In the genomic region with DNA sequence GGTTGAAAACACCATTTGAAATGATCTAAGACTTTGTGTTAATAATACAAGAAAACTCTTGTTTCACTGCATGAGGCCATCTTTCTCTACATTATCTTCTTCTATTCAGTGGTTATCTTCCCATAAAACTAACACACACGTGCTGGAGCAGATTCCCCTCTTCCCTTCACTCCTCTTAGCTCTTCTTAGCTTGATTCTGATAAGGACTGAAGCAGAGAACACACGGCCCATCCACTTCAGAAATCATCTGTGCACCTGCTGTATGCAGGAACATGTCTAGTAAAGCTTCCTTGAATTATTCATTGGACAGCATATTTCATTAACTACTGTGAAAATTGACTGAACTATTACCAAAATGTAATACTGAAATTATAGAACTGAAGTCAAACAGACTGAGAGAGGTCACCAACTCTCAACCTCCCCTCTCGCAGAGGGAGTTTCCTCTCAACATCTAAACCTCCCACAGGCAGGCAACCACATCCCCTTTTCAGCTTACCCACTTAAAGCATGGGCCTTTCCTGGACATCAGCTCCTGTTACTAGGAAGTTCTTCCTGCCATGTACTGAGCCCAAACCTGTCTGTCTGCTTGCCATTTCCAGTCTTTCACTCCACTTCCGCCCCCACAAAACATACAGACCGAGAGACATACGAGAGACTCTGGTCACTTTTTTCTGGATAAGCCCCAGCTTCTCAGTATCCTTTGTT, we compare ENCODE assay signal across 8 cellular contexts.
DNase-seq lines count a peak whose midpoint lies in the region; ATAC-seq and TF ChIP-seq lines count a peak whose summit lies in the region.

No MANE protein-coding gene starts in this region.

- CTCF ChIA-PET in IMR-90 (lab: Yijun Ruan, JAX) = no interaction called here

- H3K4me1 Mint-ChIP-seq in activated naive CD8-positive, alpha-beta T cell treated with anti-CD3 and anti-CD28 coated beads for 36 hours = peaks cover 20% of the 10 kb centered on the region

- no peak overlapping the region for H3K14ac ChIP-seq in IMR-90 (replicated peaks; ENCODE audit: low read depth, low read length)

- H3K4me3 ChIP-seq in IMR-90 (ENCODE audit: insufficient read depth, low read depth, low read length) (no peak overlapping the region), prostate gland (no peak overlapping the region)

- no peak overlapping the region for H4K8ac ChIP-seq in IMR-90 (ENCODE audit: low read depth in 2 of 2, low read length in 2 of 2)

- no peak overlapping the region for H2AK9ac ChIP-seq in IMR-90 (replicated peaks; ENCODE audit: low read depth, low read length, poor library complexity)

- H3K56ac ChIP-seq in IMR-90 (ENCODE audit: extremely low read depth, insufficient read depth, low read length) = no peak overlapping the region

- dilution Hi-C loops in IMR-90 (cut with HindIII; ENCODE audit: low sequenced_read_pairs, unreplicated experiment) = no loop called here

- peak overlapping the region; percentile 2; the same call in 1 of the 2 replicates for H4K91ac ChIP-seq in IMR-90 (ENCODE audit: insufficient read depth, low read depth, low read length)

- DNase-seq in GM13976 (ENCODE audit: low spot score) (peak; percentile 75), IMR-90 (no peak), foreskin keratinocyte (no peak), prostate gland (ENCODE audit: low spot score) (no peak), AG20443 (ENCODE audit: low spot score) (no peak)
- peak; percentile 59 for DNase-seq in activated naive CD8-positive, alpha-beta T cell treated with anti-CD3 and anti-CD28 coated beads for 36 hours

- no peak overlapping the region for H3K23ac ChIP-seq in IMR-90 (ENCODE audit: low read depth, low read length)

- no peaks in the 10 kb centered on the region for H3K36me3 ChIP-seq in IMR-90 (ENCODE audit: control insufficient read depth, insufficient read depth, low read length)
- no peaks in the 10 kb centered on the region for H3K36me3 ChIP-seq in prostate gland

- no peak for TF ChIP-seq RAD21 in IMR-90 (IDR thresholded peaks at IDR 0.05; ENCODE audit: low read length)

- no peak overlapping the region for H4K5ac ChIP-seq in IMR-90 (ENCODE audit: low read depth, low read length)

- peak overlapping the region; percentile 85 for H3K27ac Mint-ChIP-seq in activated naive CD8-positive, alpha-beta T cell treated with anti-CD3 and anti-CD28 coated beads for 36 hours

- no peak overlapping the region for H3K4ac ChIP-seq in IMR-90 (ENCODE audit: low read depth, low read length)

- no peaks in the 10 kb centered on the region for H4K20me1 ChIP-seq in IMR-90 (ENCODE audit: insufficient read depth, low read length)

- TF ChIP-seq POLR2A in IMR-90 (IDR thresholded peaks at IDR 0.05; ENCODE audit: low read depth, low read length) = no peak
- TF ChIP-seq POLR2A in prostate gland (IDR thresholded peaks at IDR 0.05) = no peak

- in situ Hi-C loops in GM13976 (cut with MboI; ENCODE audit: low sequenced_read_pairs, unreplicated experiment) = no loop called here
- in situ Hi-C loops in IMR-90 (cut with MboI; ENCODE audit: low sequenced_read_pairs) = no loop called here

- H3K9me3 ChIP-seq in IMR-90 (ENCODE audit: control insufficient read depth, insufficient read depth, low read length) (no peaks in the 10 kb centered on the region), prostate gland (no peaks in the 10 kb centered on the region)

- H3K9ac ChIP-seq in IMR-90 (ENCODE audit: low read depth, low read length) = no peak overlapping the region

- no peaks in the 10 kb centered on the region for H3K27me3 Mint-ChIP-seq in activated naive CD8-positive, alpha-beta T cell treated with anti-CD3 and anti-CD28 coated beads for 36 hours

- no peak overlapping the region for H3K27ac ChIP-seq in IMR-90 (ENCODE audit: insufficient read depth, low read length)
- no peak overlapping the region for H3K27ac ChIP-seq in foreskin keratinocyte
- no peak overlapping the region for H3K27ac ChIP-seq in prostate gland

- TF ChIP-seq CTCF in GM13976 (IDR thresholded peaks at IDR 0.05; ENCODE audit: borderline replicate concordance, control extremely low read depth, extremely low read depth, insufficient read depth, missing control alignments) = no peak
- no peak for TF ChIP-seq CTCF in IMR-90 (conservative IDR thresholded peaks at IDR 0.05; ENCODE audit: low read depth, low read length)
- TF ChIP-seq CTCF in foreskin keratinocyte (conservative IDR thresholded peaks at IDR 0.05) = no peak
- TF ChIP-seq CTCF in prostate gland (IDR thresholded peaks at IDR 0.05) = no peak

- peak; percentile 97 for ATAC-seq in GM21529 (IDR thresholded peaks at IDR 0.05; ENCODE audit: unreplicated experiment)
- no peak for ATAC-seq in IMR-90 (ENCODE audit: low read depth)
- ATAC-seq in foreskin keratinocyte = no peak
- no peak for ATAC-seq in SK-N-SH treated with all-trans-retinoic acid at 6 μM for 48 hours

- no peak overlapping the region for H2BK20ac ChIP-seq in IMR-90 (ENCODE audit: low read depth, low read length)

- no peak overlapping the region for H3K18ac ChIP-seq in IMR-90 (ENCODE audit: low read depth, low read length)

- H3K4me2 ChIP-seq in IMR-90 (ENCODE audit: low read depth, low read length) = no peak overlapping the region

- peaks cover 8% of the 10 kb centered on the region for H3K9me3 Mint-ChIP-seq in activated naive CD8-positive, alpha-beta T cell treated with anti-CD3 and anti-CD28 coated beads for 36 hours

- no peaks in the 10 kb centered on the region for H3K79me1 ChIP-seq in IMR-90 (ENCODE audit: low read depth in 1 of 2, low read length in 2 of 2)

- no peak overlapping the region; the same call in 2 of the 3 replicates for H2BK15ac ChIP-seq in IMR-90 (ENCODE audit: low read depth, low read length)

- 0 out of 2 replicates have a peak overlapping the region, but pooled peaks have one; percentile 5 for H2BK120ac ChIP-seq in IMR-90 (ENCODE audit: low read depth, low read length)

- intact Hi-C loops in IMR-90 (cut with micrococcal nuclease) = no loop called here
- intact Hi-C loops in prostate gland (cut with DNase I) = no loop called here

- H3K4me1 ChIP-seq in IMR-90 (ENCODE audit: control insufficient read depth, insufficient read depth, low read length) = peaks cover 7% of the 10 kb centered on the region
- peaks cover 13% of the 10 kb centered on the region for H3K4me1 ChIP-seq in foreskin keratinocyte
- H3K4me1 ChIP-seq in prostate gland (replicated peaks) = no peaks in the 10 kb centered on the region

- no peak overlapping the region for H2AFZ ChIP-seq in IMR-90 (replicated peaks; ENCODE audit: low read length, poor library complexity)

- H3K27me3 ChIP-seq in IMR-90 (ENCODE audit: control insufficient read depth, insufficient read depth, low read length) (peaks cover 10% of the 10 kb centered on the region; the same call in 1 of the 2 replicates), foreskin keratinocyte (no peaks in the 10 kb centered on the region), prostate gland (replicated peaks; ENCODE audit: insufficient read depth) (no peaks in the 10 kb centered on the region)

- no TSS peak for BruUV-seq in IMR-90 (replicated peaks; lab: Mats Ljungman, UMichigan)

- no peak overlapping the region for H2BK5ac ChIP-seq in IMR-90 (ENCODE audit: low read depth, low read length, poor library complexity, severe bottlenecking)

- POLR2A ChIA-PET in IMR-90 (lab: Charles Lee; ENCODE audit: unreplicated experiment) = no interaction called here

- 0% methylated on average over 1 of the region's 6 CpGs; no CpG with 5 or more reads in 1 of the 2 experiments for WGBS in IMR-90 (ENCODE audit: extremely low coverage in 2 of 2, insufficient read length in 1 of 2), 2 experiments
- WGBS in prostate gland = 58% methylated on average over 6 of the region's 6 CpGs

- peak overlapping the region; percentile 36 for H3K4me3 Mint-ChIP-seq in activated naive CD8-positive, alpha-beta T cell treated with anti-CD3 and anti-CD28 coated beads for 36 hours

- H2AK5ac ChIP-seq in IMR-90 (ENCODE audit: low read depth, low read length) = no peak overlapping the region

- peaks cover 15% of the 10 kb centered on the region for H3K36me3 Mint-ChIP-seq in activated naive CD8-positive, alpha-beta T cell treated with anti-CD3 and anti-CD28 coated beads for 36 hours

- H3K9me1 ChIP-seq in IMR-90 (ENCODE audit: insufficient read depth, low read length) = peaks cover 6% of the 10 kb centered on the region; the same call in 1 of the 2 replicates

TF ChIP-seq in IMR-90, 13 proteins besides CTCF, POLR2A, EP300 and RAD21 (continues in another document):
- TF ChIP-seq BHLHE40 (IDR thresholded peaks at IDR 0.05; ENCODE audit: low read depth, low read length) (no peak), CHD1 (IDR thresholded peaks at IDR 0.05; ENCODE audit: low read depth, low read length) (no peak), NFE2L2 (IDR thresholded peaks at IDR 0.05; ENCODE audit: low read depth, low read length) (no peak), MXI1 (IDR thresholded peaks at IDR 0.05; ENCODE audit: borderline replicate concordance, low read depth, low read length) (no peak), FOS (IDR thresholded peaks at IDR 0.05; ENCODE audit: low read depth, low read length) (no peak), RCOR1 (IDR thresholded peaks at IDR 0.05; ENCODE audit: insufficient replicate concordance, low read length) (no peak)

TF ChIP-seq in SK-N-SH treated with all-trans-retinoic acid at 6 μM for 48 hours, 23 proteins besides CTCF, POLR2A, EP300 and RAD21:
- no peak for TF ChIP-seq TOX (CRISPR knock-in tag; IDR thresholded peaks at IDR 0.05; ENCODE audit: borderline replicate concordance)
- no peak for TF ChIP-seq TCF4 (CRISPR knock-in tag; IDR thresholded peaks at IDR 0.05; ENCODE audit: borderline replicate concordance)
- TF ChIP-seq GLIS3 (CRISPR knock-in tag; IDR thresholded peaks at IDR 0.05) = no peak
- no peak for TF ChIP-seq ZFP3 (CRISPR knock-in tag; IDR thresholded peaks at IDR 0.05)
- TF ChIP-seq, protein P1, sequence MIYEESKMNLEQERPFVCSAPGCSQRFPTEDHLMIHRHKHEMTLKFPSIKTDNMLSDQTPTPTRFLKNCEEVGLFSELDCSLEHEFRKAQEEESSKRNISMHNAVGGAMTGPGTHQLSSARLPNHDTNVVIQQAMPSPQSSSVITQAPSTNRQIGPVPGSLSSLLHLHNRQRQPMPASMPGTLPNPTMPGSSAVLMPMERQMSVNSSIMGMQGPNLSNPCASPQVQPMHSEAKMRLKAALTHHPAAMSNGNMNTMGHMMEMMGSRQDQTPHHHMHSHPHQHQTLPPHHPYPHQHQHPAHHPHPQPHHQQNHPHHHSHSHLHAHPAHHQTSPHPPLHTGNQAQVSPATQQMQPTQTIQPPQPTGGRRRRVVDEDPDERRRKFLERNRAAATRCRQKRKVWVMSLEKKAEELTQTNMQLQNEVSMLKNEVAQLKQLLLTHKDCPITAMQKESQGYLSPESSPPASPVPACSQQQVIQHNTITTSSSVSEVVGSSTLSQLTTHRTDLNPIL (CRISPR knock-in tag; IDR thresholded peaks at IDR 0.05; ENCODE audit: low read depth) = no peak
- TF ChIP-seq SNAI2 (CRISPR knock-in tag; IDR thresholded peaks at IDR 0.05) = no peak

Comparison
In these comparisons a context has a peak if more than half of its experiments do, and no peak if none do; other contexts are left out.
1. DNase-seq: peak in GM13976 (single experiment) and activated naive CD8-positive, alpha-beta T cell treated with anti-CD3 and anti-CD28 coated beads for 36 hours (single experiment); none in IMR-90 (single experiment), foreskin keratinocyte (0 of 2), prostate gland (single experiment) and AG20443 (single experiment).